ENCODE assay signal across 1 cellular context in the genomic region with DNA sequence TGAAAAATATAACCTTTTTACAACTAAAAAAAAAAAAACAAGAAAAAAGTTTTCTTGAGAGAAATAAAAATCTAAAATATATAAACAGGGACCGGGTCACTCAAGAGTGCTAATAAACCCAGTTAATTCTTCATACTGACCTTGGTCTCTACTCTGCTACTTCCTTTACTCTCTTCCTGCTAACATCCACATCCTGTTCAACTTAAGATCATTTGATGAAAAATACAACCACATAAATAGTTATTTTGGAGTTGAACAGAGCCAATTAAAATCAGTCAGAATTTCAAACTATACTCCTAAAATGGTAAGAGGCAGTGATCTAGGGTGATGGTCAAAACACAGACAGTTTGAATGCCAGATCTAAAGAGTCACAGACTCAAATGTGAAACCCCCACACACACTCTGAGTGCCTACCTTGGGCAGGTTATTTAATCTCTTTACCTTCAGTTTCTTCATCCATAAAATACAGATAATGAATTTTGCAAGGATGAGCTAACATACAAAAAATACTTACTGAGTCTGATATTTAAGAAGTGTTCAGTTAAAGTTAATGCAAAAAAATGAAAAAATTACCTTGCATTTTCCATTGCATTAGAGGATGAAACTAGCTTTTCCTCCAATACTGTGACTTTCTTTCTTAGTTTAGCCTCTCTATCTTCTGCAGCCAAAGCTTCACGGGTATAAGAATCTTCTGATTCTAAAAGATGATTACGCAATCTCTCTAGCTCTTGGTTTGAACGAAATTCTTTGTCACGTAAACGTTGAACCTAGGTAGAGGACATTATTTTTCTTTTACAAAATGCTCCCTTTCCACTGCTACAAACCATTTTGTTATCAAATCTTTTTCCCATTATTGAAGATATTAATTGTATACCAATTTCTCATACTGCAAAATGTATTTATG.
TF ChIP-seq lines count a peak whose summit lies in the region.

No MANE protein-coding gene starts in this region.

TF ChIP-seq in GM23338, 12 proteins besides CTCF, POLR2A, EP300 and RAD21 (continued from another document):
- TF ChIP-seq, protein P1, sequence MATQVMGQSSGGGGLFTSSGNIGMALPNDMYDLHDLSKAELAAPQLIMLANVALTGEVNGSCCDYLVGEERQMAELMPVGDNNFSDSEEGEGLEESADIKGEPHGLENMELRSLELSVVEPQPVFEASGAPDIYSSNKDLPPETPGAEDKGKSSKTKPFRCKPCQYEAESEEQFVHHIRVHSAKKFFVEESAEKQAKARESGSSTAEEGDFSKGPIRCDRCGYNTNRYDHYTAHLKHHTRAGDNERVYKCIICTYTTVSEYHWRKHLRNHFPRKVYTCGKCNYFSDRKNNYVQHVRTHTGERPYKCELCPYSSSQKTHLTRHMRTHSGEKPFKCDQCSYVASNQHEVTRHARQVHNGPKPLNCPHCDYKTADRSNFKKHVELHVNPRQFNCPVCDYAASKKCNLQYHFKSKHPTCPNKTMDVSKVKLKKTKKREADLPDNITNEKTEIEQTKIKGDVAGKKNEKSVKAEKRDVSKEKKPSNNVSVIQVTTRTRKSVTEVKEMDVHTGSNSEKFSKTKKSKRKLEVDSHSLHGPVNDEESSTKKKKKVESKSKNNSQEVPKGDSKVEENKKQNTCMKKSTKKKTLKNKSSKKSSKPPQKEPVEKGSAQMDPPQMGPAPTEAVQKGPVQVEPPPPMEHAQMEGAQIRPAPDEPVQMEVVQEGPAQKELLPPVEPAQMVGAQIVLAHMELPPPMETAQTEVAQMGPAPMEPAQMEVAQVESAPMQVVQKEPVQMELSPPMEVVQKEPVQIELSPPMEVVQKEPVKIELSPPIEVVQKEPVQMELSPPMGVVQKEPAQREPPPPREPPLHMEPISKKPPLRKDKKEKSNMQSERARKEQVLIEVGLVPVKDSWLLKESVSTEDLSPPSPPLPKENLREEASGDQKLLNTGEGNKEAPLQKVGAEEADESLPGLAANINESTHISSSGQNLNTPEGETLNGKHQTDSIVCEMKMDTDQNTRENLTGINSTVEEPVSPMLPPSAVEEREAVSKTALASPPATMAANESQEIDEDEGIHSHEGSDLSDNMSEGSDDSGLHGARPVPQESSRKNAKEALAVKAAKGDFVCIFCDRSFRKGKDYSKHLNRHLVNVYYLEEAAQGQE (IDR thresholded peaks at IDR 0.05; ENCODE audit: unreplicated experiment) = no peak
